24 cellular contexts compared by ENCODE assay signal in genomic region chr5:178407646-178408045, GRCh38.
"Had no signal": no experiment of that assay in that cellular context is flagged by ENCODE, and none has a peak within 500 bp of the region (broad histone marks: within the 10 kb centered on the region; RNA-seq: fewer than 3 reads in every experiment).

No MANE protein-coding gene starts in this region.

- H3K4me3 ChIP-seq: colonic mucosa, coronary artery, dorsolateral prefrontal cortex, esophagus muscularis mucosa, esophagus squamous epithelium, gastrocnemius medialis, gastroesophageal sphincter, heart left ventricle, heart right ventricle had no signal

- H3K27ac ChIP-seq: colonic mucosa, coronary artery, dorsolateral prefrontal cortex, epithelial cell of prostate, esophagus muscularis mucosa, esophagus squamous epithelium, foreskin keratinocyte, gastrocnemius medialis, gastroesophageal sphincter, heart left ventricle, heart right ventricle had no signal

- H3K4me1 ChIP-seq: colonic mucosa, esophagus muscularis mucosa, esophagus squamous epithelium, foreskin keratinocyte, gastrocnemius medialis, gastroesophageal sphincter, heart left ventricle, heart right ventricle had no signal

- H3K36me3 ChIP-seq: colonic mucosa, esophagus muscularis mucosa, esophagus squamous epithelium, gastrocnemius medialis, gastroesophageal sphincter, heart left ventricle, heart right ventricle had no signal

- H3K4me3 Mint-ChIP-seq: dendritic cell treated with granulocyte-macrophage colony-stimulating factor and Interleukin-4, amounts not matched to agents 40 ng/mL and 50 ng/mL, for 4 days; effector memory CD8-positive, alpha-beta T cell; endodermal cell had no signal

- H3K27ac Mint-ChIP-seq: dendritic cell treated with granulocyte-macrophage colony-stimulating factor and Interleukin-4, amounts not matched to agents 40 ng/mL and 50 ng/mL, for 4 days; effector memory CD8-positive, alpha-beta T cell; endodermal cell had no signal

- ATAC-seq: effector memory CD8-positive, alpha-beta T cell; esophagus mucosa; foreskin keratinocyte; gastrocnemius medialis; gastroesophageal sphincter; heart left ventricle; heart right ventricle had no signal

- H3K4me1 Mint-ChIP-seq: endodermal cell had no signal

- H3K27me3 ChIP-seq: colonic mucosa, dorsolateral prefrontal cortex, esophagus muscularis mucosa, foreskin keratinocyte, gastrocnemius medialis, heart right ventricle had no signal

- H3K9me3 ChIP-seq: colonic mucosa, esophagus squamous epithelium, gastrocnemius medialis had no signal

- DNase-seq: colonic mucosa; cortex of kidney; dermis blood vessel endothelial cell; effector CD4-positive, alpha-beta T cell; effector CD8-positive, alpha-beta T cell; effector memory CD4-positive, alpha-beta T cell; effector memory CD8-positive, alpha-beta T cell; endodermal cell; erythroblast; esophagus squamous epithelium; foreskin fibroblast; foreskin keratinocyte; foreskin melanocyte; gastrocnemius medialis; glutamatergic neuron; heart left ventricle; heart right ventricle had no signal
